In the genomic region with DNA sequence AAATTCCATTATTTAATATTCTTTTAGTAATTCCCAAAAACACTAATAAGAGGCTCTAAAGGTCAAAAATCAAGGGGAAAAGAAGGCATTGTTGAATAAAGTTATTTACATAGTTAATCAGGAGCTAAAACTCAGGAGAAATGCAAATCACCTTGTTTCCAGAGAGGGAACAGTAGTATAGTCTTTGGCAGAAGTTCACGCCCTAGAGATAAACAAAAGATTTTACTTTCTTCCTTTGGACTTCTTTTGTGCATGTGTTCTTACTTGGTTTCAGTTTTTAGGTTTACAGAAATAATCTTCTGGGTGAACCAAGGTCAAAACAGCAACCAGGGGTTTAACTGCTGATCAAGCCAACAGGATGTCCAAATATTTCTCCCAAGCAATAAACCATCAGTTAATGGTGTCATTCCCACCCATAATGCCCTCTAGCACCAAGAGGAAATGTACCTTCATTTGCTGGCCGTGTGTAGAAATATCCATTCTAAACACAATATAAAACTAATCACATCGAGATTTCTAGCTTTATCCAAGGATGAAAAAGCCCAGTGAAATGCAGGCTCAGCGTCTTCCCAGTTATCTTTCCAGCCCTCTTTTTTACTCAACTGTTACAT, we compare ENCODE assay signal across 20 cellular contexts.
"Had no signal": no experiment of that assay in that cellular context is flagged by ENCODE, and none has a peak within 500 bp of the region (broad histone marks: within the 10 kb centered on the region; RNA-seq: fewer than 3 reads in every experiment).

No MANE protein-coding gene starts in this region.

- H3K9me3 ChIP-seq: Peyer's patch had no signal

- ATAC-seq: activated CD4-positive, CD25-positive, alpha-beta regulatory T cell treated with anti-CD3 and anti-CD28 coated beads, Interleukin-2, amount 50 U/mL, for 24 hours; activated CD8-positive, alpha-beta T cell treated with anti-CD3 and anti-CD28 coated beads for 36 hours; activated T-cell treated with anti-CD3 and anti-CD28 coated beads, Interleukin-2, amount 50 U/mL, for 72 hours had no signal

- H3K27ac ChIP-seq: Peyer's patch had no signal

- H3K4me3 ChIP-seq: Peyer's patch had no signal

- DNase-seq: activated CD4-positive, alpha-beta T cell treated with anti-CD3 and anti-CD28 coated beads for 4 hours; activated CD8-positive, alpha-beta memory T cell treated with anti-CD3 and anti-CD28 coated beads, Interleukin-2, amount 50 U/mL, for 4 hours; activated CD8-positive, alpha-beta T cell treated with anti-CD3 and anti-CD28 coated beads for 36 hours; activated gamma-delta T cell treated with Interleukin-2 at 50 U/mL for 16 hours; activated naive CD4-positive, alpha-beta T cell treated with anti-CD3 and anti-CD28 coated beads, Interleukin-2, amount 10 ng/mL, durations not matched to agents 7 days and 5 days; activated naive CD8-positive, alpha-beta T cell treated with anti-CD3 and anti-CD28 coated beads for 36 hours; activated T-cell treated with anti-CD3 and anti-CD28 coated beads, Interleukin-2, amount 50 U/mL, for 72 hours; cerebellar nuclear complex; Karpas-422; NCI-H1048; NCI-H146; NCI-H187 treated with DMSO at 0.1 percent for 48 hours; NCI-H2081 treated with DMSO at 0.1 percent for 48 hours; NCI-H446; NCI-H524; NCI-H774; NK-92 treated with Interleukin-12 subunit alpha and Interleukin-12 subunit beta, amount 100 ng/mL, for 24 hours; Peyer's patch; SHP77 treated with DMSO at 0.1 percent for 48 hours had no signal

- H3K36me3 ChIP-seq: Peyer's patch had no signal

- H3K27me3 ChIP-seq: Peyer's patch had no signal
